Comparison of ENCODE assay signal across 19 cellular contexts in genomic region chrX:9670136-9670905, GRCh38.
A peak's percentile ranks its signal among the peaks of the same experiment; 100 is the strongest.
DNase-seq lines count a peak whose midpoint lies in the region; ATAC-seq and TF ChIP-seq lines count a peak whose summit lies in the region.
"Had no signal": no experiment of that assay in that cellular context is flagged by ENCODE, and none has a peak within 500 bp of the region (broad histone marks: within the 10 kb centered on the region; RNA-seq: fewer than 3 reads in every experiment).

No MANE protein-coding gene starts in this region.

- H3K27ac ChIP-seq in GM23248: no peak overlapping the region
- H3K27ac ChIP-seq in CD4-positive, alpha-beta T cell (ENCODE audit: low read depth, low read length): no peak overlapping the region
- H3K27ac ChIP-seq: epithelial cell of prostate, heart left ventricle, prostate gland had no signal

- no peak overlapping the region for H3K27ac Mint-ChIP-seq in CD4-positive, alpha-beta T cell
- H3K27ac Mint-ChIP-seq: activated naive CD8-positive, alpha-beta T cell treated with anti-CD3 and anti-CD28 coated beads, Interleukin-2, amount 10 ng/mL, durations not matched to agents 7 days and 5 days had no signal

- ATAC-seq in CD4-positive, alpha-beta T cell (ENCODE audit: poor library complexity): no peak
- ATAC-seq: heart left ventricle had no signal

- peak; percentile 55 for DNase-seq in A172 (ENCODE audit: low spot score)
- DNase-seq in GM23248: peak; percentile 13
- DNase-seq in astrocyte of the hippocampus (ENCODE audit: low read depth, low spot score): peak; percentile 20
- DNase-seq in fibroblast of villous mesenchyme (ENCODE audit: low read depth): peak; percentile 78
- no peak for DNase-seq in D341Med (ENCODE audit: low spot score)
- DNase-seq in GM19238 (ENCODE audit: insufficient read length, low spot score): no peak
- no peak for DNase-seq in NCI-H1092 treated with DMSO at 0.1 percent for 48 hours (lab: John Stamatoyannopoulos, UW)
- no peak for DNase-seq in CD4-positive, alpha-beta T cell
- DNase-seq: activated CD4-positive, alpha-beta T cell treated with anti-CD3 and anti-CD28 coated beads, Interleukin-2, amount 50 U/mL, for 4 hours; activated naive CD8-positive, alpha-beta T cell treated with anti-CD3 and anti-CD28 coated beads, Interleukin-2, amount 10 ng/mL, durations not matched to agents 7 days and 5 days; activated T-cell treated with anti-CD3 and anti-CD28 coated beads, Interleukin-2, amount 50 U/mL, for 48 hours; heart left ventricle; kidney; MM.1S; NCI-H2029; NCI-H526 had no signal

- no peak overlapping the region for H3K9ac ChIP-seq in GM23248

- H3F3A ChIP-seq in GM23248 (ENCODE audit: insufficient read depth): no peaks in the 10 kb centered on the region

- no peak for TF ChIP-seq CTCF in fibroblast of villous mesenchyme (IDR thresholded peaks at IDR 0.05; ENCODE audit: insufficient read depth, low read depth, low read length)
- TF ChIP-seq CTCF in CD4-positive, alpha-beta T cell (IDR thresholded peaks at IDR 0.05): no peak

- H3K9me3 Mint-ChIP-seq in CD4-positive, alpha-beta T cell: no peaks in the 10 kb centered on the region
- H3K9me3 Mint-ChIP-seq: activated naive CD8-positive, alpha-beta T cell treated with anti-CD3 and anti-CD28 coated beads, Interleukin-2, amount 10 ng/mL, durations not matched to agents 7 days and 5 days; central memory CD8-positive, alpha-beta T cell had no signal

- H3K4me3 Mint-ChIP-seq in CD4-positive, alpha-beta T cell: no peak overlapping the region
- H3K4me3 Mint-ChIP-seq: activated naive CD8-positive, alpha-beta T cell treated with anti-CD3 and anti-CD28 coated beads, Interleukin-2, amount 10 ng/mL, durations not matched to agents 7 days and 5 days; central memory CD8-positive, alpha-beta T cell had no signal

- no peaks in the 10 kb centered on the region for H3K79me2 ChIP-seq in GM23248 (ENCODE audit: insufficient read depth)

- POLR2A ChIA-PET in CD4-positive, alpha-beta T cell (lab: Charles Lee): no interaction called here

- H3K9me3 ChIP-seq in GM23248 (ENCODE audit: low read depth): no peaks in the 10 kb centered on the region
- H3K9me3 ChIP-seq in CD4-positive, alpha-beta T cell (ENCODE audit: control insufficient read depth, low read length): no peaks in the 10 kb centered on the region
- H3K9me3 ChIP-seq: heart left ventricle, prostate gland had no signal

- no peaks in the 10 kb centered on the region for H3K27me3 Mint-ChIP-seq in CD4-positive, alpha-beta T cell
- H3K27me3 Mint-ChIP-seq: activated naive CD8-positive, alpha-beta T cell treated with anti-CD3 and anti-CD28 coated beads, Interleukin-2, amount 10 ng/mL, durations not matched to agents 7 days and 5 days; central memory CD8-positive, alpha-beta T cell had no signal

- H3K27me3 ChIP-seq in GM23248 (replicated peaks; ENCODE audit: insufficient read depth): no peaks in the 10 kb centered on the region
- H3K27me3 ChIP-seq in CD4-positive, alpha-beta T cell (ENCODE audit: control insufficient read depth, insufficient read depth, low read length): no peaks in the 10 kb centered on the region
- H3K27me3 ChIP-seq: heart left ventricle had no signal

- H2AFZ ChIP-seq in GM23248: no peak overlapping the region

- H3K36me3 ChIP-seq in GM23248 (ENCODE audit: low read depth): no peaks in the 10 kb centered on the region
- H3K36me3 ChIP-seq: heart left ventricle, prostate gland had no signal

- H3K4me2 ChIP-seq in GM23248 (ENCODE audit: unreplicated experiment): no peak overlapping the region

- CTCF ChIA-PET in CD4-positive, alpha-beta T cell (lab: Charles Lee): no interaction called here

- H3K4me3 ChIP-seq in GM23248: no peak overlapping the region
- H3K4me3 ChIP-seq in fibroblast of villous mesenchyme (ENCODE audit: low read depth, low read length): no peak overlapping the region
- H3K4me3 ChIP-seq: heart left ventricle, prostate gland had no signal

- no peaks in the 10 kb centered on the region for H3K9me2 ChIP-seq in GM23248 (ENCODE audit: insufficient read depth)

- in situ Hi-C loops in GM23248 (cut with MboI): no loop called here

- no peaks in the 10 kb centered on the region for H3K4me1 ChIP-seq in GM23248 (ENCODE audit: insufficient read depth)
- H3K4me1 ChIP-seq: heart left ventricle, prostate gland had no signal

- peaks cover 19% of the 10 kb centered on the region for H3K36me3 Mint-ChIP-seq in CD4-positive, alpha-beta T cell (ENCODE audit: low read depth)

- H4K20me1 ChIP-seq in GM23248 (ENCODE audit: insufficient read depth): no peaks in the 10 kb centered on the region

- H3K4me1 Mint-ChIP-seq in CD4-positive, alpha-beta T cell (ENCODE audit: low read depth): peaks cover 3% of the 10 kb centered on the region
- H3K4me1 Mint-ChIP-seq: central memory CD8-positive, alpha-beta T cell had no signal

- 96 to 98% methylated on average over 9 of the region's 9 CpGs for WGBS in GM23248 (ENCODE audit: low coverage in 1 of 2, low lambda C conversion rate in 2 of 2, missing lambda C conversion rate in 2 of 2), 2 experiments

- intact Hi-C loops in CD4-positive, alpha-beta T cell (cut with DNase I, micrococcal nuclease): no loop called here

Comparison
In these comparisons a context has a peak if more than half of its experiments do, and no peak if none do; other contexts are left out.
1. DNase-seq: peak in A172 (single experiment), GM23248 (single experiment), astrocyte of the hippocampus (single experiment) and fibroblast of villous mesenchyme (single experiment); none in D341Med (single experiment), GM19238 (single experiment), NCI-H1092 treated with DMSO at 0.1 percent for 48 hours (single experiment) and CD4-positive, alpha-beta T cell (0 of 10).